8 cellular contexts compared by ENCODE assay signal in genomic region chr9:21558627-21559401, GRCh38.
A peak's percentile ranks its signal among the peaks of the same experiment; 100 is the strongest.
DNase-seq lines count a peak whose midpoint lies in the region; TF ChIP-seq lines count a peak whose summit lies in the region.

No MANE protein-coding gene starts in this region.

- H3K27ac ChIP-seq in HEK293 (ENCODE audit: extremely low read depth, low read depth, low read length) (peak overlapping the region; percentile 91), prostate gland (peak overlapping the region; percentile 40 to 59)

- CTCF ChIA-PET in HEK293 (lab: Yijun Ruan, JAX) = interaction anchor here (0.7 to 1.6 kb wide), 8 partner anchors 11 to 229 kb away, joined by 3 to 6 read pairs (median 4); no protein-coding TSS in a partner anchor

- DNase-seq in fibroblast of pulmonary artery (ENCODE audit: low read depth) (peak; percentile 58), prostate gland (ENCODE audit: low spot score) (no peak), nucleus accumbens (lab: John Stamatoyannopoulos, UW) (no peak), T1000 (lab: John Stamatoyannopoulos, UW) (no peak), HuH-7 (ENCODE audit: low spot score) (no peak)

- no peaks in the 10 kb centered on the region for H3K9me3 ChIP-seq in HEK293 (ENCODE audit: control insufficient read depth, insufficient read depth, low read depth, low read length)
- no peaks in the 10 kb centered on the region for H3K9me3 ChIP-seq in prostate gland

- POLR2A ChIA-PET in HEK293 (lab: Yijun Ruan, JAX) = interaction anchor here (0.8 to 2.4 kb wide), 9 partner anchors 9 to 450 kb away, joined by 3 to 14 read pairs (median 9); partner anchors contain the start of genes CDKN2A, CDKN2B, CDKN2B-AS1 and MTAP

- TF ChIP-seq POLR2A in prostate gland (IDR thresholded peaks at IDR 0.05) = no peak

- intact Hi-C loops in prostate gland (cut with DNase I) = no loop called here

- no peaks in the 10 kb centered on the region for H3K36me3 ChIP-seq in HEK293 (ENCODE audit: control insufficient read depth in 2 of 2, insufficient read depth in 1 of 2, low read length in 2 of 2)
- H3K36me3 ChIP-seq in prostate gland = no peaks in the 10 kb centered on the region

- H3K4me1 ChIP-seq in HEK293 (ENCODE audit: control insufficient read depth, insufficient read depth, low read length) = peaks cover 12% of the 10 kb centered on the region; the same call in 1 of the 2 replicates
- H3K4me1 ChIP-seq in prostate gland (replicated peaks) = no peaks in the 10 kb centered on the region

- peaks cover 3% of the 10 kb centered on the region for H3K27me3 ChIP-seq in prostate gland (replicated peaks; ENCODE audit: insufficient read depth)

- peak overlapping the region; percentile 51 for H3K4me3 ChIP-seq in GM08714 (ENCODE audit: low read length)
- peak overlapping the region; percentile 98 for H3K4me3 ChIP-seq in HEK293 (ENCODE audit: low read depth, low read length)
- H3K4me3 ChIP-seq in WI38 (ENCODE audit: low read depth, low read length) = peak overlapping the region; percentile 93
- H3K4me3 ChIP-seq in fibroblast of pulmonary artery (replicated peaks; ENCODE audit: low read depth, low read length) = peak overlapping the region; percentile 62
- H3K4me3 ChIP-seq in prostate gland = peak overlapping the region; percentile 48 to 49

- WGBS in prostate gland = 10% methylated on average over 19 of the region's 40 CpGs

- TF ChIP-seq CTCF in HEK293 (tag by site-specific recombination; IDR thresholded peaks at IDR 0.05) = no peak
- TF ChIP-seq CTCF in WI38 (IDR thresholded peaks at IDR 0.05; ENCODE audit: low read depth, low read length) = no peak
- no peak for TF ChIP-seq CTCF in fibroblast of pulmonary artery (IDR thresholded peaks at IDR 0.05; ENCODE audit: low read length, missing control alignments)
- TF ChIP-seq CTCF in prostate gland (IDR thresholded peaks at IDR 0.05) = no peak

TF ChIP-seq in HEK293, 187 proteins besides CTCF, POLR2A, EP300 and RAD21:
- TF ChIP-seq ZNF704 (tag by site-specific recombination; IDR thresholded peaks at IDR 0.05) (no peak), ZIC2 (tag by site-specific recombination; IDR thresholded peaks at IDR 0.05) (0 out of 2 replicates have a peak, but pooled peaks have one; percentile 26), HIC1 (tag by site-specific recombination; IDR thresholded peaks at IDR 0.05) (no peak), TCF7L2 (IDR thresholded peaks at IDR 0.05; ENCODE audit: borderline replicate concordance, low read depth, low read length) (peak; percentile 54; the same call in 1 of the 2 replicates), ZNF777 (tag by site-specific recombination; IDR thresholded peaks at IDR 0.05; ENCODE audit: borderline replicate concordance) (no peak), PRDM1 (tag by site-specific recombination; IDR thresholded peaks at IDR 0.05) (peak; percentile 88), ZNF341 (tag by site-specific recombination; IDR thresholded peaks at IDR 0.05; ENCODE audit: low read depth) (peak; percentile 72), IKZF3 (tag by site-specific recombination; IDR thresholded peaks at IDR 0.05) (0 out of 2 replicates have a peak, but pooled peaks have one; percentile 14), ZBTB8A (tag by site-specific recombination; IDR thresholded peaks at IDR 0.05) (peak; percentile 94), ZNF600 (tag by site-specific recombination; IDR thresholded peaks at IDR 0.05) (peak; percentile 34; the same call in 1 of the 2 replicates)
